20 cellular contexts compared by ENCODE assay signal in genomic region chrX:43805579-43805978, GRCh38.
"Had no signal": no experiment of that assay in that cellular context is flagged by ENCODE, and none has a peak within 500 bp of the region (broad histone marks: within the 10 kb centered on the region; RNA-seq: fewer than 3 reads in every experiment).

No MANE protein-coding gene starts in this region.

- H3K4me1 Mint-ChIP-seq: naive thymus-derived CD4-positive, alpha-beta T cell had no signal

- H3K4me3 Mint-ChIP-seq: activated T-cell treated with anti-CD3 and anti-CD28 coated beads, Interleukin-2, amount 50 U/mL, for 4 hours; naive thymus-derived CD4-positive, alpha-beta T cell had no signal

- H3K27me3 ChIP-seq: ascending aorta, esophagus squamous epithelium, neutrophil, tibial artery had no signal

- H3K9me3 Mint-ChIP-seq: activated T-cell treated with anti-CD3 and anti-CD28 coated beads, Interleukin-2, amount 50 U/mL, for 4 hours had no signal

- H3K9me3 ChIP-seq: ascending aorta, esophagus squamous epithelium, heart left ventricle, neutrophil, tibial artery had no signal

- H3K4me3 ChIP-seq: ascending aorta, esophagus squamous epithelium, heart left ventricle, tibial artery had no signal

- H3K36me3 Mint-ChIP-seq: naive thymus-derived CD4-positive, alpha-beta T cell had no signal

- H3K4me1 ChIP-seq: ascending aorta, esophagus squamous epithelium had no signal

- DNase-seq: activated CD4-positive, alpha-beta T cell treated with anti-CD3 and anti-CD28 coated beads, Interleukin-2, amount 50 U/mL, for 1 hour; activated CD8-positive, alpha-beta memory T cell treated with anti-CD3 and anti-CD28 coated beads, Interleukin-2, amount 50 U/mL, for 4 hours; activated effector memory CD4-positive, alpha-beta T cell treated with anti-CD3 and anti-CD28 coated beads, Interleukin-2, amount 50 U/mL, for 16 hours; activated naive CD4-positive, alpha-beta T cell treated with anti-CD3 and anti-CD28 coated beads, Interleukin-2, amount 50 U/mL, for 16 hours; activated T-cell treated with anti-CD3 and anti-CD28 coated beads, Interleukin-2, amount 50 U/mL, for 4 hours; dermis blood vessel endothelial cell; effector memory CD4-positive, alpha-beta T cell; esophagus squamous epithelium; heart left ventricle; mesenchymal stem cell; naive thymus-derived CD4-positive, alpha-beta T cell; retina; stimulated activated CD4-positive, alpha-beta T cell treated with anti-CD3 and anti-CD28 coated beads, Interleukin-12 subunit alpha, Interleukin-12 subunit beta, amount 100 ng/mL, for 4 hours; stimulated activated CD4-positive, alpha-beta T cell treated with anti-CD3 and anti-CD28 coated beads, Interleukin-1b, Interleukin-23, amount 100 ng/mL, for 48 hours; stimulated activated naive CD8-positive, alpha-beta T cell treated with anti-CD3 and anti-CD28 coated beads, Interleukin-15, Interleukin-2, amounts not matched to agents 100 U/mL and 50 U/mL, for 24 hours; substantia nigra; T1000; tibial artery had no signal

- H3K27ac ChIP-seq: ascending aorta, esophagus squamous epithelium, heart left ventricle, neutrophil, tibial artery had no signal

- H3K27ac Mint-ChIP-seq: naive thymus-derived CD4-positive, alpha-beta T cell had no signal

- H3K36me3 ChIP-seq: ascending aorta, esophagus squamous epithelium, neutrophil, tibial artery had no signal
